ENCODE assay signal across 8 cellular contexts in genomic region chr2:113602869-113603466, GRCh38. TPM values are rescaled to one million over a fixed set of nuclear protein-coding genes. Genes with fewer than 3 reads are reported as not detected.
A peak's percentile ranks its signal among the peaks of the same experiment; 100 is the strongest.
DNase-seq lines count a peak whose midpoint lies in the region; ATAC-seq lines count a peak whose summit lies in the region.

No MANE protein-coding gene starts in this region.

- no peaks in the 10 kb centered on the region for H3K4me1 ChIP-seq in right cardiac atrium (ENCODE audit: control insufficient read depth, insufficient read depth, low read length)

- H3K9me3 Mint-ChIP-seq in activated CD4-positive, alpha-beta memory T cell treated with anti-CD3 and anti-CD28 coated beads, Interleukin-2, amount 10 ng/mL, durations not matched to agents 7 days and 5 days = no peaks in the 10 kb centered on the region
- no peaks in the 10 kb centered on the region for H3K9me3 Mint-ChIP-seq in stimulated activated effector memory CD8-positive, alpha-beta T cell treated with anti-CD3 and anti-CD28 coated beads, Interleukin-12 subunit alpha, Interleukin-12 subunit beta, amount 100 ng/mL, for 72 hours

- peak overlapping the region; percentile 93 for H3K27ac Mint-ChIP-seq in activated CD4-positive, alpha-beta memory T cell treated with anti-CD3 and anti-CD28 coated beads, Interleukin-2, amount 10 ng/mL, durations not matched to agents 7 days and 5 days
- H3K27ac Mint-ChIP-seq in stimulated activated effector memory CD8-positive, alpha-beta T cell treated with anti-CD3 and anti-CD28 coated beads, Interleukin-12 subunit alpha, Interleukin-12 subunit beta, amount 100 ng/mL, for 72 hours = peak overlapping the region; percentile 93

- H3K27ac ChIP-seq in right cardiac atrium (ENCODE audit: low read length) = peak overlapping the region; percentile 93

- intact Hi-C loops in right cardiac atrium (cut with DNase I) = no loop called here

- H3K4me3 Mint-ChIP-seq in activated CD4-positive, alpha-beta memory T cell treated with anti-CD3 and anti-CD28 coated beads, Interleukin-2, amount 10 ng/mL, durations not matched to agents 7 days and 5 days = peak overlapping the region; percentile 85
- peak overlapping the region; percentile 81 for H3K4me3 Mint-ChIP-seq in stimulated activated effector memory CD8-positive, alpha-beta T cell treated with anti-CD3 and anti-CD28 coated beads, Interleukin-12 subunit alpha, Interleukin-12 subunit beta, amount 100 ng/mL, for 72 hours

- H3K4me3 ChIP-seq in right cardiac atrium (ENCODE audit: low read length) = peak overlapping the region; percentile 54

- WGBS in right cardiac atrium = 43% methylated on average over 2 of the region's 2 CpGs

- DNase-seq in H4 (ENCODE audit: low spot score) (peak; percentile 1), right cardiac atrium (no peak), AG08396 (ENCODE audit: low spot score) (no peak), midbrain (lab: John Stamatoyannopoulos, UW) (no peak), glomerular visceral epithelial cell (ENCODE audit: extremely low spot score) (no peak), RKO (ENCODE audit: low spot score) (no peak)
- DNase-seq in activated CD4-positive, alpha-beta memory T cell treated with anti-CD3 and anti-CD28 coated beads, Interleukin-2, amount 10 ng/mL, durations not matched to agents 7 days and 5 days = no peak
- DNase-seq in stimulated activated effector memory CD8-positive, alpha-beta T cell treated with anti-CD3 and anti-CD28 coated beads, Interleukin-12 subunit alpha, Interleukin-12 subunit beta, amount 100 ng/mL, for 72 hours (ENCODE audit: low spot score in 2 of 2) = no peak

- H3K9me3 ChIP-seq in right cardiac atrium (ENCODE audit: control insufficient read depth, low read length) = no peaks in the 10 kb centered on the region

- peak; percentile 93 for ATAC-seq in right cardiac atrium
- peak; percentile 88 for ATAC-seq in stimulated activated effector memory CD8-positive, alpha-beta T cell treated with anti-CD3 and anti-CD28 coated beads, Interleukin-12 subunit alpha, Interleukin-12 subunit beta, amount 100 ng/mL, for 72 hours

- H3K27me3 Mint-ChIP-seq in activated CD4-positive, alpha-beta memory T cell treated with anti-CD3 and anti-CD28 coated beads, Interleukin-2, amount 10 ng/mL, durations not matched to agents 7 days and 5 days = no peaks in the 10 kb centered on the region

- peaks cover 8% of the 10 kb centered on the region for H3K4me1 Mint-ChIP-seq in activated CD4-positive, alpha-beta memory T cell treated with anti-CD3 and anti-CD28 coated beads, Interleukin-2, amount 10 ng/mL, durations not matched to agents 7 days and 5 days
- no peaks in the 10 kb centered on the region for H3K4me1 Mint-ChIP-seq in stimulated activated effector memory CD8-positive, alpha-beta T cell treated with anti-CD3 and anti-CD28 coated beads, Interleukin-12 subunit alpha, Interleukin-12 subunit beta, amount 100 ng/mL, for 72 hours

- POLR2A ChIA-PET in activated CD4-positive, alpha-beta memory T cell treated with anti-CD3 and anti-CD28 coated beads, Interleukin-2, amount 10 ng/mL, durations not matched to agents 7 days and 5 days (lab: Charles Lee) = interaction anchor here (1.8 kb wide), 1 partner anchor 153 kb away, joined by 7 read pairs; the partner anchor contains the start of gene SLC35F5

- CTCF ChIA-PET in activated CD4-positive, alpha-beta memory T cell treated with anti-CD3 and anti-CD28 coated beads, Interleukin-2, amount 10 ng/mL, durations not matched to agents 7 days and 5 days (lab: Charles Lee) = interaction anchor here (1.9 kb wide), 2 partner anchors 98 to 121 kb away, joined by 8 to 15 read pairs; no protein-coding TSS in a partner anchor

- no peaks in the 10 kb centered on the region for H3K36me3 Mint-ChIP-seq in activated CD4-positive, alpha-beta memory T cell treated with anti-CD3 and anti-CD28 coated beads, Interleukin-2, amount 10 ng/mL, durations not matched to agents 7 days and 5 days (ENCODE audit: low read depth)
- H3K36me3 Mint-ChIP-seq in stimulated activated effector memory CD8-positive, alpha-beta T cell treated with anti-CD3 and anti-CD28 coated beads, Interleukin-12 subunit alpha, Interleukin-12 subunit beta, amount 100 ng/mL, for 72 hours = peaks cover 13% of the 10 kb centered on the region

- H3K27me3 ChIP-seq in right cardiac atrium (ENCODE audit: control insufficient read depth, insufficient read depth) = no peaks in the 10 kb centered on the region

RNA-seq across cellular contexts. Expression of gene RABL2A, which starts 24.1 kb away (rescaled TPM):
- total RNA-seq in H4 (2014; rRNA removed; shearing (Covaris generic)) = 4.5 and 6.4 TPM in 2 replicates
- total RNA-seq in activated CD4-positive, alpha-beta memory T cell treated with anti-CD3 and anti-CD28 coated beads, Interleukin-2, amount 10 ng/mL, durations not matched to agents 7 days and 5 days = 10 to 100 TPM; 13.5 to 14.1 TPM
- 10 to 100 TPM in 3 of 4 donors, 1 to 10 TPM in 1; 8.6 to 11.8 (median 10.6) TPM for total RNA-seq in right cardiac atrium
- 8.5 TPM for polyA plus RNA-seq in right cardiac atrium
